Comparison of ENCODE assay signal across 20 cellular contexts in genomic region chr14:28083456-28083855, GRCh38.
"Had no signal": no experiment of that assay in that cellular context is flagged by ENCODE, and none has a peak within 500 bp of the region (broad histone marks: within the 10 kb centered on the region; RNA-seq: fewer than 3 reads in every experiment).

No MANE protein-coding gene starts in this region.

- H3K27ac ChIP-seq: body of pancreas, esophagus muscularis mucosa, heart right ventricle, stomach, suprapubic skin, transverse colon had no signal

- DNase-seq: activated CD4-positive, alpha-beta T cell treated with anti-CD3 and anti-CD28 coated beads, Interleukin-2, amount 50 U/mL, for 4 hours; activated CD8-positive, alpha-beta memory T cell treated with anti-CD3 and anti-CD28 coated beads for 24 hours; activated CD8-positive, alpha-beta memory T cell treated with anti-CD3 and anti-CD28 coated beads, Interleukin-2, amount 50 U/mL, for 4 hours; activated naive CD4-positive, alpha-beta T cell treated with anti-CD3 and anti-CD28 coated beads for 36 hours; activated naive CD8-positive, alpha-beta T cell treated with anti-CD3 and anti-CD28 coated beads, Interleukin-2, amount 10 ng/mL, durations not matched to agents 7 days and 5 days; activated T-cell treated with anti-CD3 and anti-CD28 coated beads, Interleukin-2, amount 50 U/mL, for 4 hours; amniotic stem cell; body of pancreas; dermis blood vessel endothelial cell; effector CD8-positive, alpha-beta T cell; heart right ventricle; left colon; mesendoderm; mucosa of descending colon; small intestine; stimulated activated CD4-positive, alpha-beta T cell treated with anti-CD3 and anti-CD28 coated beads, Interleukin-15, amount 100 ng/mL, for 24 hours; stomach; transverse colon had no signal

- H3K27me3 ChIP-seq: body of pancreas, esophagus muscularis mucosa, heart right ventricle, stomach, suprapubic skin, transverse colon had no signal

- H3K36me3 ChIP-seq: esophagus muscularis mucosa, heart right ventricle, stomach, suprapubic skin, transverse colon had no signal

- H3K9me3 ChIP-seq: body of pancreas, esophagus muscularis mucosa, mucosa of descending colon, stomach, suprapubic skin, transverse colon had no signal

- H3K4me3 ChIP-seq: body of pancreas, esophagus muscularis mucosa, heart right ventricle, mucosa of descending colon, stomach, suprapubic skin, transverse colon had no signal

- H3K4me1 ChIP-seq: body of pancreas, esophagus muscularis mucosa, heart right ventricle, stomach, suprapubic skin, transverse colon had no signal
